In genomic region chr9:114583776-114584175, GRCh38 we compare ENCODE assay signal across 1 cellular context.
TF ChIP-seq lines count a peak whose summit lies in the region.

No MANE protein-coding gene starts in this region.

TF ChIP-seq in H1, 55 proteins besides CTCF, POLR2A, EP300 and RAD21 (continued from another document):
- TF ChIP-seq TAF1 (IDR thresholded peaks at IDR 0.05; ENCODE audit: low read depth, low read length): no peak
- no peak for TF ChIP-seq GABPA (IDR thresholded peaks at IDR 0.05; ENCODE audit: borderline replicate concordance, insufficient read depth, low read length)
- TF ChIP-seq EZH2 (IDR thresholded peaks at IDR 0.05; ENCODE audit: low read depth, low read length, severe bottlenecking): no peak
- TF ChIP-seq NANOG (IDR thresholded peaks at IDR 0.05; ENCODE audit: insufficient read depth, low read depth, low read length, poor library complexity, severe bottlenecking): peak; percentile 59
- no peak for TF ChIP-seq SIX5 (IDR thresholded peaks at IDR 0.05; ENCODE audit: low read depth, low read length)
TF ChIP-seq in H1: peak in this region for 1.
